ENCODE assay signal across 20 cellular contexts in the genomic region with DNA sequence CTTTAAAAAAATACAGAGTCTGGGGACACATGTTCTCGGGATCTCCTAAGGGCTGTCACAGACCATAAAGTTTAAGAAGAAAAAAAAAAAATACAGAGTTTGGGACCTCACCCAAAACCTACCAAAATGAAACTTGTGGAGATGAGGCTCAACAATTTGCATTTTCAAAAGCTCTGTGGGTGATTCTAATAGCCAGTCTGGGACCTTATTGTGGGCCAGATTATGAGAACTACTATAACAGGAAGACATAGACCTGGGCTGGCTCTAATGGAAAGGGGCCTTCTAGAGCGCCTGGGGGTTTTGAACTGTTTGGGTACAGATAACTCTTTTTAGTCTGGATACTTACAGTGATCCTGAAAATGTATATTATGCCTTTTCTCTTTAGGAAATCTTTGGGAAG.
DNase-seq lines count a peak whose midpoint lies in the region; ATAC-seq and TF ChIP-seq lines count a peak whose summit lies in the region.
"Had no signal": no experiment of that assay in that cellular context is flagged by ENCODE, and none has a peak within 500 bp of the region (broad histone marks: within the 10 kb centered on the region; RNA-seq: fewer than 3 reads in every experiment).

No MANE protein-coding gene starts in this region.

- H3K4me3 ChIP-seq in HEK293 (ENCODE audit: low read depth, low read length), result no peak overlapping the region
- H3K4me3 ChIP-seq: SJSA1 had no signal

- no peaks in the 10 kb centered on the region for H3K9me3 ChIP-seq in HEK293 (ENCODE audit: control insufficient read depth, insufficient read depth, low read depth, low read length)
- H3K9me3 ChIP-seq: SJSA1 had no signal

- no peaks in the 10 kb centered on the region for H3K36me3 Mint-ChIP-seq in neural crest cell (ENCODE audit: low read depth)
- H3K36me3 Mint-ChIP-seq: CD8-positive, alpha-beta memory T cell had no signal

- H3K9me3 Mint-ChIP-seq in neural crest cell, result no peaks in the 10 kb centered on the region

- TF ChIP-seq CTCF in HEK293 (tag by site-specific recombination; IDR thresholded peaks at IDR 0.05) (no peak), VCaP (conservative IDR thresholded peaks at IDR 0.05) (no peak), neural crest cell (conservative IDR thresholded peaks at IDR 0.05) (no peak)

- H3K27me3 Mint-ChIP-seq in neural crest cell (ENCODE audit: low read depth), result no peaks in the 10 kb centered on the region

- no peak for ATAC-seq in HG03139 (IDR thresholded peaks at IDR 0.05; ENCODE audit: unreplicated experiment)
- no peak for ATAC-seq in GM19467 (IDR thresholded peaks at IDR 0.05; ENCODE audit: unreplicated experiment)
- ATAC-seq in HG02981 (IDR thresholded peaks at IDR 0.05; ENCODE audit: unreplicated experiment), result no peak

- CTCF ChIA-PET in HEK293 (lab: Yijun Ruan, JAX), result interaction anchor here (0.6 kb wide), 1 partner anchor 57 kb away, joined by 3 read pairs; no protein-coding TSS in a partner anchor

- H3K27ac ChIP-seq in HEK293 (ENCODE audit: extremely low read depth, low read depth, low read length) (no peak overlapping the region), VCaP (peak overlapping the region; percentile 78; the same call in 1 of the 2 replicates)
- H3K27ac ChIP-seq: SJSA1 had no signal

- DNase-seq in neural crest cell (ENCODE audit: low read depth, low spot score) (no peak), DMS153 treated with DMSO at 0.1 percent for 48 hours (lab: John Stamatoyannopoulos, UW; ENCODE audit: unreplicated experiment) (no peak)
- DNase-seq: CD8-positive, alpha-beta memory T cell; DMS 273 treated with DMSO at 0.1 percent for 48 hours; EL; IMR-90; MV-4-11; NCI-H1436; NCI-H2081 treated with DMSO at 0.1 percent for 48 hours; NCI-H226; NCI-H526; OCI-M1; RPMI8226; SW 1271 had no signal

- POLR2A ChIA-PET in HEK293 (lab: Yijun Ruan, JAX), result no interaction called here

- H3K36me3 ChIP-seq in HEK293 (ENCODE audit: control insufficient read depth in 2 of 2, insufficient read depth in 1 of 2, low read length in 2 of 2), result no peaks in the 10 kb centered on the region
- H3K36me3 ChIP-seq: SJSA1 had no signal

- H3K4me3 Mint-ChIP-seq in neural crest cell, result peak overlapping the region; percentile 21
- H3K4me3 Mint-ChIP-seq: CD8-positive, alpha-beta memory T cell had no signal

- peaks cover 22% of the 10 kb centered on the region for H3K4me1 ChIP-seq in HEK293 (ENCODE audit: control insufficient read depth, insufficient read depth, low read length)

- peak overlapping the region; percentile 17 for H3K27ac Mint-ChIP-seq in neural crest cell (ENCODE audit: unreplicated experiment)
- H3K27ac Mint-ChIP-seq: CD8-positive, alpha-beta memory T cell had no signal

- peaks cover 53% of the 10 kb centered on the region for H3K4me1 Mint-ChIP-seq in neural crest cell
- H3K4me1 Mint-ChIP-seq: CD8-positive, alpha-beta memory T cell had no signal

TF ChIP-seq in HEK293, 187 proteins besides CTCF, POLR2A, EP300 and RAD21:
- TF ChIP-seq, protein P1, sequence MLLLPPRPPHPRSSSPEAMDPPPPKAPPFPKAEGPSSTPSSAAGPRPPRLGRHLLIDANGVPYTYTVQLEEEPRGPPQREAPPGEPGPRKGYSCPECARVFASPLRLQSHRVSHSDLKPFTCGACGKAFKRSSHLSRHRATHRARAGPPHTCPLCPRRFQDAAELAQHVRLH (tag by site-specific recombination; IDR thresholded peaks at IDR 0.05), result no peak
- TF ChIP-seq ZNF600 (tag by site-specific recombination; IDR thresholded peaks at IDR 0.05) (no peak), ZBTB20 (tag by site-specific recombination; IDR thresholded peaks at IDR 0.05) (0 out of 2 replicates have a peak, but pooled peaks have one; percentile 25), ZNF792 (tag by site-specific recombination; IDR thresholded peaks at IDR 0.05) (no peak)
